24 cellular contexts compared by ENCODE assay signal in the genomic region with DNA sequence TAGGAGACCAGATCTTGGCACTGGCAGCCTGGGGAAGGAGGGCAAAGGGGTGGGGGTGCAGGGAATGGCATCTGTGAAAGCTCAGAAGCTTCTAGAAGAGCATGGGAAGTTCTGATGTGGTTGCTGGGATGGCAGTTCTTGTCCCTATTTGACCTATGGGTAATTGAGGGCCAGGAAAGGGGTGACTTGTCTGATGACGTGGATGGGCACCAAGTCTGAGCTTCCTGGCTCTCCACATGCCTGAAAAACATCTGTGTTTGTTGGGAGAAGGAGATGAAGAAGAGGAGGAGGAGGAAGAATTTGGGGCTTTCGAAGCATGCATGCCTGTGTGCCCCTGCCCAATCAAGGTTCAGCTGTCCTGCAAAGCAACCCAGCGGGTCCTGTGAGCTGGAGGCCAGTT.
"Had no signal": no experiment of that assay in that cellular context is flagged by ENCODE, and none has a peak within 500 bp of the region (broad histone marks: within the 10 kb centered on the region; RNA-seq: fewer than 3 reads in every experiment).

No MANE protein-coding gene starts in this region.

- DNase-seq: activated CD4-positive, alpha-beta T cell treated with anti-CD3 and anti-CD28 coated beads, Interleukin-2, amount 10 ng/mL, durations not matched to agents 7 days and 5 days; activated CD4-positive, CD25-positive, alpha-beta regulatory T cell treated with anti-CD3 and anti-CD28 coated beads, Interleukin-2, amount 50 U/mL, for 72 hours; activated CD8-positive, alpha-beta T cell treated with anti-CD3 and anti-CD28 coated beads for 36 hours; activated naive CD4-positive, alpha-beta T cell treated with Interleukin-2 at 50 U/mL for 16 hours; activated naive CD8-positive, alpha-beta T cell treated with anti-CD3 and anti-CD28 coated beads for 36 hours; activated T-cell treated with anti-CD3 and anti-CD28 coated beads, Interleukin-2, amount 50 U/mL, for 1 hour; amniotic stem cell; effector memory CD4-positive, alpha-beta T cell; hypothalamus; left cardiac atrium; mucosa of descending colon; nephron progenitor cell; nucleus accumbens; SK-N-SH; stimulated activated CD4-positive, alpha-beta T cell treated with anti-CD3 and anti-CD28 coated beads, Interleukin-4, amount 100 ng/mL, for 24 hours; substantia nigra; thyroid gland had no signal

- H3K27me3 ChIP-seq: spleen, thyroid gland had no signal

- H3K9ac ChIP-seq: SK-N-SH had no signal

- H3K4me3 ChIP-seq: mucosa of descending colon, spleen, thyroid gland had no signal

- H3K27ac ChIP-seq: spleen, thyroid gland, VCaP had no signal

- H3K9me3 ChIP-seq: mucosa of descending colon, SK-N-SH, spleen, thyroid gland had no signal

- H3K9me3 Mint-ChIP-seq: activated CD4-positive, alpha-beta T cell treated with anti-CD3 and anti-CD28 coated beads, Interleukin-2, amount 10 ng/mL, durations not matched to agents 7 days and 5 days; activated CD8-positive, alpha-beta T cell treated with anti-CD3 and anti-CD28 coated beads for 36 hours; activated naive CD8-positive, alpha-beta T cell treated with anti-CD3 and anti-CD28 coated beads for 36 hours; activated T-helper 17 cell treated with anti-CD3 and anti-CD28 coated beads, Interleukin-2, amount 50 U/mL, for 72 hours; dendritic cell treated with granulocyte-macrophage colony-stimulating factor and Interleukin-4, amounts not matched to agents 40 ng/mL and 50 ng/mL, for 4 days; memory B cell; nephron progenitor cell; stimulated activated naive CD8-positive, alpha-beta T cell treated with anti-CD3 and anti-CD28 coated beads, Interleukin-15, Interleukin-2, amounts not matched to agents 100 ng/mL and 50 ng/mL, for 24 hours had no signal

- ATAC-seq: activated CD8-positive, alpha-beta T cell treated with anti-CD3 and anti-CD28 coated beads for 36 hours; activated T-helper 17 cell treated with anti-CD3 and anti-CD28 coated beads, Interleukin-2, amount 50 U/mL, for 72 hours; esophagus mucosa; left cardiac atrium; mucosa of descending colon had no signal

- H3K4me3 Mint-ChIP-seq: activated CD4-positive, alpha-beta T cell treated with anti-CD3 and anti-CD28 coated beads, Interleukin-2, amount 10 ng/mL, durations not matched to agents 7 days and 5 days; activated CD8-positive, alpha-beta T cell treated with anti-CD3 and anti-CD28 coated beads for 36 hours; activated naive CD8-positive, alpha-beta T cell treated with anti-CD3 and anti-CD28 coated beads for 36 hours; activated T-helper 17 cell treated with anti-CD3 and anti-CD28 coated beads, Interleukin-2, amount 50 U/mL, for 72 hours; dendritic cell treated with granulocyte-macrophage colony-stimulating factor and Interleukin-4, amounts not matched to agents 40 ng/mL and 50 ng/mL, for 4 days; memory B cell; nephron progenitor cell; stimulated activated naive CD8-positive, alpha-beta T cell treated with anti-CD3 and anti-CD28 coated beads, Interleukin-15, Interleukin-2, amounts not matched to agents 100 ng/mL and 50 ng/mL, for 24 hours had no signal

- H3K27ac Mint-ChIP-seq: activated CD4-positive, alpha-beta T cell treated with anti-CD3 and anti-CD28 coated beads, Interleukin-2, amount 10 ng/mL, durations not matched to agents 7 days and 5 days; activated CD8-positive, alpha-beta T cell treated with anti-CD3 and anti-CD28 coated beads for 36 hours; activated naive CD8-positive, alpha-beta T cell treated with anti-CD3 and anti-CD28 coated beads for 36 hours; activated T-helper 17 cell treated with anti-CD3 and anti-CD28 coated beads, Interleukin-2, amount 50 U/mL, for 72 hours; dendritic cell treated with granulocyte-macrophage colony-stimulating factor and Interleukin-4, amounts not matched to agents 40 ng/mL and 50 ng/mL, for 4 days; memory B cell; nephron progenitor cell; stimulated activated naive CD8-positive, alpha-beta T cell treated with anti-CD3 and anti-CD28 coated beads, Interleukin-15, Interleukin-2, amounts not matched to agents 100 ng/mL and 50 ng/mL, for 24 hours had no signal

- H3K36me3 Mint-ChIP-seq: activated naive CD8-positive, alpha-beta T cell treated with anti-CD3 and anti-CD28 coated beads for 36 hours; memory B cell had no signal

- H3K36me3 ChIP-seq: spleen, thyroid gland had no signal

- H3K4me2 ChIP-seq: SK-N-SH had no signal
